8 cellular contexts compared by ENCODE assay signal in the genomic region with DNA sequence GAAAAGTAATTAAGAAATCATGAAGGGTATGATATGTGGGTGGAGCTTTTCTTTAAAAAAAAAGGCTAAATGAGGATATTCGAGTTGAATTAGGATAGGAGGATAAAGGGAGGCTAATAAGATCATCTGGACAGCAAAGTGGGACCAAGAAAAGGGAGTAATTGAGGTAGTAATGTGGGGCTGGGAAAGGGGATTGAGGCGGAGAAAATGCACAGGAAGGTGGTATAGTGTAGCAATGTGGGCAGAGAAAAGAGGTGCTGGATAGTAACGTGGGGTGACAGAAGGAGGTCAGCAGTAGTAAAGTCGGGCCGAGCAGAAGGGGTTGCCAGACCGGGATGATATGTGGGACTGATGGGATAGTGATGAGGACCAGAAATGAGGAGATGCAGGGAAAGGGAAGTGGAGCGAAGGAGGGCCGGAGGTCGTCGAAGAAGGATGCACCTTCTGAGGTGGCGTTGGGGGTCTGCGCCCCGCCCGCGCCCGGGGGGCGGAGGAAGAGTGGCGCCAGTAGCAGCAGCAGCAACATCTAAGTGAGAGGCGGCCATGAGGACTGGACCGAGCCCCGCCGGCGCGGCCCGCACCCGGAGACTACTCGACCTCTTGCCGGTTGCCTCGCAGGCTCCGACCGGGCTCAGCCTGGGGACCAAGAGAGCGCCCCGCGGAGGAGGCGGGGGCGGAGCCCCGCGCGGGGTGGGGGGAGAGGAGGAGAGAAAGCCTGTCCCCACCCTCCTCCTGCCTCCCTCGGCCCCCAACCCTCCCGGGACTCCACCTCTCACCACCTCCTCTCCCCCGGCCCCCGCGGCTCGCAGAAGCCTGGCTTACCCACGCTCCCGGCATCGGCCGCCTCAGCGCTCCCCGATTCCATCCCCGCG. TPM values are rescaled to one million over a fixed set of nuclear protein-coding genes. Genes with fewer than 3 reads are reported as not detected.
DNase-seq lines count a peak whose midpoint lies in the region; ATAC-seq, FAIRE-seq and TF ChIP-seq lines count a peak whose summit lies in the region.

No MANE protein-coding gene starts in this region.

- H3K36me3 Mint-ChIP-seq in IgD-negative memory B cell = peaks cover 1% of the 10 kb centered on the region

- H3K9me3 ChIP-seq in K562 (replicated peaks; ENCODE audit: control insufficient read depth, insufficient read depth, low read depth, low read length) = no peaks in the 10 kb centered on the region
- H3K9me3 ChIP-seq in iPS-15b (ENCODE audit: control insufficient read depth, insufficient read depth, low read length) = no peaks in the 10 kb centered on the region

- H3K27me3 ChIP-seq in K562 (ENCODE audit: control insufficient read depth in 2 of 2, insufficient read depth in 2 of 2, low read length in 2 of 2) (no peaks in the 10 kb centered on the region), iPS-15b (ENCODE audit: control insufficient read depth, insufficient read depth, low read length) (no peaks in the 10 kb centered on the region)

- POLR2A ChIA-PET in K562 (lab: Yijun Ruan, JAX) = interaction anchor here (0.6 to 3.6 kb wide), 10 partner anchors 8 to 441 kb away, joined by 3 to 15 read pairs (median 4); partner anchors contain the start of gene MOG

- BruUV-seq in K562 (replicated peaks; lab: Mats Ljungman, UMichigan) = no TSS peak

- peak; percentile 63 for ATAC-seq in K562

- H3K36me3 ChIP-seq in K562 (ENCODE audit: control insufficient read depth, insufficient read depth, low read length) = 0 out of 3 replicates have a peak, but pooled peaks cover 7% of the 10 kb centered on the region
- no peaks in the 10 kb centered on the region for H3K36me3 ChIP-seq in iPS-15b (ENCODE audit: control insufficient read depth, insufficient read depth, low read length)

- intact Hi-C loops in K562 (cut with micrococcal nuclease) = loop anchor here (2.0 to 5.0 kb wide), 2 partner anchors 19 to 690 kb away; no protein-coding TSS in a partner anchor

- peak overlapping the region; percentile 81 to 96 (median 93) for H3K4me3 Mint-ChIP-seq in IgD-negative memory B cell

- CTCF ChIA-PET in K562 (lab: Yijun Ruan, JAX; ENCODE audit: low intra/inter-chr PET ratio) = interaction anchor here (1.5 kb wide), 1 partner anchor 18 kb away, joined by 3 read pairs; no protein-coding TSS in a partner anchor

- no peak for FAIRE-seq in K562 (lab: Jason Lieb, UNC)

- no peak for TF ChIP-seq CTCF in K562 (IDR thresholded peaks at IDR 0.05 in 2 of 3, conservative IDR thresholded peaks at IDR 0.05 in 1 of 3; ENCODE audit: insufficient read depth in 2 of 3, low read depth in 1 of 3, low read length in 3 of 3)

- H3K4me2 ChIP-seq in K562 (ENCODE audit: insufficient read depth, low read length) = peak overlapping the region; percentile 95

- H3K9ac ChIP-seq in K562 (ENCODE audit: insufficient read depth in 1 of 2, low read depth in 2 of 2, low read length in 2 of 2) = peak overlapping the region; percentile 54 to 90
- H3K9ac ChIP-seq in iPS-15b (ENCODE audit: low read depth, low read length) = no peak overlapping the region

- H3K27me3 Mint-ChIP-seq in IgD-negative memory B cell = peaks cover 3% of the 10 kb centered on the region

- H2AFZ ChIP-seq in K562 (ENCODE audit: low read depth, low read length) = peak overlapping the region; percentile 90

- H3K27ac Mint-ChIP-seq in IgD-negative memory B cell = peak overlapping the region in 2 of 3 donors; percentile 4 to 39

- TF ChIP-seq POLR2A in K562 (conservative IDR thresholded peaks at IDR 0.05) = no peak

- WGBS in K562 (ENCODE audit: insufficient coverage, low coverage, missing lambda C conversion rate) = 3% methylated on average over 31 of the region's 53 CpGs

- H3K4me1 ChIP-seq in K562 (replicated peaks in 1 of 2; ENCODE audit: control insufficient read depth in 2 of 2, insufficient read depth in 2 of 2, low read length in 2 of 2) = peaks cover 35 to 52% of the 10 kb centered on the region in 2 experiments
- no peaks in the 10 kb centered on the region for H3K4me1 ChIP-seq in iPS-15b (ENCODE audit: control insufficient read depth, insufficient read depth, low read length)

- H3K4me1 Mint-ChIP-seq in IgD-negative memory B cell = peaks cover 30 to 45% (median 31%) of the 10 kb centered on the region in 3 donors

- TF ChIP-seq RAD21 in K562 (CRISPR knock-in tag; conservative IDR thresholded peaks at IDR 0.05 in 1 of 2, IDR thresholded peaks at IDR 0.05 in 1 of 2) = no peak

- H4K20me1 ChIP-seq in K562 (replicated peaks; ENCODE audit: control insufficient read depth, insufficient read depth, low read length) = no peaks in the 10 kb centered on the region

- H3K79me2 ChIP-seq in K562 (ENCODE audit: control insufficient read depth, insufficient read depth, low read length) = peaks cover 49% of the 10 kb centered on the region

- no peaks in the 10 kb centered on the region for H3K9me1 ChIP-seq in K562 (ENCODE audit: control insufficient read depth, insufficient read depth, low read length)

- peak overlapping the region; percentile 84 for H3K4me3 ChIP-seq in K562
- H3K4me3 ChIP-seq in iPS-15b (ENCODE audit: low read depth, low read length) = peak overlapping the region; percentile 97
- peak overlapping the region; percentile 69 for H3K4me3 ChIP-seq in skeletal muscle cell (ENCODE audit: low read depth, low read length)

- TF ChIP-seq EP300 in K562 (IDR thresholded peaks at IDR 0.05; ENCODE audit: low read length) = no peak

- peak; percentile 45 for DNase-seq in NCI-H1092 treated with DMSO at 0.1 percent for 48 hours (lab: John Stamatoyannopoulos, UW)
- DNase-seq in NCI-H1092 (lab: John Stamatoyannopoulos, UW) = no peak
- DNase-seq in T1000 (lab: John Stamatoyannopoulos, UW) = peak; percentile 34
- DNase-seq in K562 (ENCODE audit: extremely low read depth in 1 of 4, low spot score in 3 of 4) = peak; percentile 81 to 91 (median 88)
- DNase-seq in skeletal muscle cell (ENCODE audit: low read depth) = peak; percentile 16
- no peak for DNase-seq in KG1 (lab: John Stamatoyannopoulos, UW)

- no peaks in the 10 kb centered on the region for H3K9me3 Mint-ChIP-seq in IgD-negative memory B cell

- H3K27ac ChIP-seq in K562 (ENCODE audit: extremely low read depth, low read depth, low read length) = peak overlapping the region; percentile 77

- in situ Hi-C loops in K562 (cut with MboI) = no loop called here

RNA-seq across cellular contexts. Expression of gene GABBR1, which starts 0.9 kb away (rescaled TPM):
- 6.8 TPM for polyA plus RNA-seq in IgD-negative memory B cell
- 315 and 347 TPM in 2 replicates for total RNA-seq in K562 (2011; cell fraction: chromatin; rRNA removed; ENCODE audit: low replicate concordance)
- 122 and 127 TPM in 2 replicates for total RNA-seq in K562 (2011; cell fraction: nucleolus; rRNA removed)
- total RNA-seq in K562 (2011; cell fraction: nucleoplasm; rRNA removed) = 213 and 355 TPM in 2 replicates
- total RNA-seq in K562 (2014; rRNA removed) = 8.4 and 13.8 TPM in 2 replicates
- 13.8 and 18.0 TPM in 2 replicates for total RNA-seq in K562 (2014; rRNA removed; fragmentation: Illumina TruSeq; extraction: Trizol)
- total RNA-seq in K562 (2015; rRNA removed; fragmentation: Illumina TruSeq; extraction: Trizol) = 20.8 and 24.1 TPM in 2 replicates
- 32.0 and 43.6 TPM in 2 replicates for total RNA-seq in K562 (2021)
- 32.0 and 38.1 TPM in 2 replicates for polyA plus RNA-seq in K562 (2011; rRNA removed)
- 26.4 and 34.1 TPM in 2 replicates for polyA plus RNA-seq in K562 (2011; cell fraction: cytosol; rRNA removed)
- polyA plus RNA-seq in K562 (2011; cell fraction: nucleus; rRNA removed) = 333 and 428 TPM in 2 replicates
- 38.3 and 56.3 TPM in 2 replicates for polyA plus RNA-seq in K562 (2012)
- 30.7 and 39.5 TPM in 2 replicates for polyA plus RNA-seq in K562 (2014; fragmentation: Illumina TruSeq; extraction: Trizol)
- 1 to 10 TPM; 2.2 to 2.4 TPM for polyA plus RNA-seq in K562 (2014; fragmentation: Nextera tagmentation; extraction: Ambion mirVana)
- polyA plus RNA-seq in K562 (2014; rRNA removed) = 42.1 and 48.3 TPM in 2 replicates
- polyA minus RNA-seq in K562 (2011; rRNA and poly(A)+ RNA removed) = 28.2 and 30.1 TPM in 2 replicates
- 8.6 and 13.7 TPM in 2 replicates for polyA minus RNA-seq in K562 (2011; cell fraction: cytosol; rRNA and poly(A)+ RNA removed)
- polyA minus RNA-seq in K562 (2011; cell fraction: nucleus; rRNA and poly(A)+ RNA removed) = 61.4 and 72.4 TPM in 2 replicates

RNA-seq across cellular contexts. Expression of gene MOG, which starts 24.8 kb away (rescaled TPM):
- polyA plus RNA-seq in IgD-negative memory B cell (not detected), K562 (2011; rRNA removed) (not detected in 2 replicates), K562 (2014; fragmentation: Illumina TruSeq; extraction: Trizol) (not detected in 2 replicates), K562 (2014; fragmentation: Nextera tagmentation; extraction: Ambion mirVana) (not detected), K562 (2014; rRNA removed) (not detected in 2 replicates)
- total RNA-seq in K562 (2011; cell fraction: chromatin; rRNA removed; ENCODE audit: low replicate concordance) = 0.48 TPM in 1 of 2 replicates, not detected in the other
- total RNA-seq in K562 (2011; cell fraction: nucleolus; rRNA removed) = not detected in 2 replicates
- 0.15 TPM in 1 of 2 replicates, not detected in the other for total RNA-seq in K562 (2011; cell fraction: nucleoplasm; rRNA removed)
- total RNA-seq in K562 (2014; rRNA removed) (not detected in 2 replicates), K562 (2014; rRNA removed; fragmentation: Illumina TruSeq; extraction: Trizol) (not detected in 2 replicates), K562 (2015; rRNA removed; fragmentation: Illumina TruSeq; extraction: Trizol) (not detected in 2 replicates), K562 (2021) (not detected in 2 replicates)
- polyA plus RNA-seq in K562 (2011; cell fraction: cytosol; rRNA removed) = not detected in 2 replicates
- polyA plus RNA-seq in K562 (2011; cell fraction: nucleus; rRNA removed) = not detected in 2 replicates
- not detected in 2 replicates for polyA plus RNA-seq in K562 (2012)
- not detected in 2 replicates for polyA minus RNA-seq in K562 (2011; rRNA and poly(A)+ RNA removed)
- not detected in 2 replicates for polyA minus RNA-seq in K562 (2011; cell fraction: cytosol; rRNA and poly(A)+ RNA removed)
- polyA minus RNA-seq in K562 (2011; cell fraction: nucleus; rRNA and poly(A)+ RNA removed) = not detected in 2 replicates

RNA-seq across cellular contexts. Expression of gene OR2H2, which starts 47.2 kb away (rescaled TPM):
- polyA plus RNA-seq in IgD-negative memory B cell (not detected), K562 (2011; rRNA removed) (not detected in 2 replicates), K562 (2014; fragmentation: Illumina TruSeq; extraction: Trizol) (not detected in 2 replicates), K562 (2014; fragmentation: Nextera tagmentation; extraction: Ambion mirVana) (not detected), K562 (2014; rRNA removed) (not detected in 2 replicates)
- not detected in 2 replicates for total RNA-seq in K562 (2011; cell fraction: chromatin; rRNA removed; ENCODE audit: low replicate concordance)
- total RNA-seq in K562 (2011; cell fraction: nucleolus; rRNA removed) = not detected in 2 replicates
- not detected in 2 replicates for total RNA-seq in K562 (2011; cell fraction: nucleoplasm; rRNA removed)
- total RNA-seq in K562 (2014; rRNA removed) (not detected in 2 replicates), K562 (2014; rRNA removed; fragmentation: Illumina TruSeq; extraction: Trizol) (not detected in 2 replicates), K562 (2015; rRNA removed; fragmentation: Illumina TruSeq; extraction: Trizol) (not detected in 2 replicates), K562 (2021) (not detected in 2 replicates)
- not detected in 2 replicates for polyA plus RNA-seq in K562 (2011; cell fraction: cytosol; rRNA removed)
- polyA plus RNA-seq in K562 (2011; cell fraction: nucleus; rRNA removed) = not detected in 2 replicates
- 0.07 and 0.08 TPM in 2 replicates for polyA plus RNA-seq in K562 (2012)
- polyA minus RNA-seq in K562 (2011; rRNA and poly(A)+ RNA removed) = not detected in 2 replicates
- polyA minus RNA-seq in K562 (2011; cell fraction: cytosol; rRNA and poly(A)+ RNA removed) = not detected in 2 replicates
- not detected in 2 replicates for polyA minus RNA-seq in K562 (2011; cell fraction: nucleus; rRNA and poly(A)+ RNA removed)

RNA-seq across cellular contexts. Expression of gene ZFP57, which starts 48.9 kb away (rescaled TPM):
- polyA plus RNA-seq in IgD-negative memory B cell (1.3 TPM), K562 (2011; rRNA removed) (0.04 TPM in 1 of 2 replicates, not detected in the other), K562 (2014; fragmentation: Illumina TruSeq; extraction: Trizol) (0.10 and 0.28 TPM in 2 replicates), K562 (2014; fragmentation: Nextera tagmentation; extraction: Ambion mirVana) (under 1 TPM; 0.07 to 0.11 TPM), K562 (2014; rRNA removed) (0.09 and 0.28 TPM in 2 replicates)
- 0.14 TPM in 1 of 2 replicates, not detected in the other for total RNA-seq in K562 (2011; cell fraction: chromatin; rRNA removed; ENCODE audit: low replicate concordance)
- not detected in 2 replicates for total RNA-seq in K562 (2011; cell fraction: nucleolus; rRNA removed)
- total RNA-seq in K562 (2011; cell fraction: nucleoplasm; rRNA removed) = not detected in 2 replicates
- total RNA-seq in K562 (2014; rRNA removed) (0.20 and 0.23 TPM in 2 replicates), K562 (2014; rRNA removed; fragmentation: Illumina TruSeq; extraction: Trizol) (0.13 and 0.22 TPM in 2 replicates), K562 (2015; rRNA removed; fragmentation: Illumina TruSeq; extraction: Trizol) (0.07 TPM in 1 of 2 replicates, not detected in the other), K562 (2021) (0.13 TPM in 2 replicates)
- polyA plus RNA-seq in K562 (2011; cell fraction: cytosol; rRNA removed) = not detected in 2 replicates
- polyA plus RNA-seq in K562 (2011; cell fraction: nucleus; rRNA removed) = not detected in 2 replicates
- 0.05 and 0.15 TPM in 2 replicates for polyA plus RNA-seq in K562 (2012)
- not detected in 2 replicates for polyA minus RNA-seq in K562 (2011; rRNA and poly(A)+ RNA removed)
- not detected in 2 replicates for polyA minus RNA-seq in K562 (2011; cell fraction: cytosol; rRNA and poly(A)+ RNA removed)
- not detected in 2 replicates for polyA minus RNA-seq in K562 (2011; cell fraction: nucleus; rRNA and poly(A)+ RNA removed)

Comparison
In these comparisons a context has a peak if more than half of its experiments do, and no peak if none do; other contexts are left out.
1. DNase-seq: peak in NCI-H1092 treated with DMSO at 0.1 percent for 48 hours (single experiment), T1000 (single experiment), K562 (4 of 4) and skeletal muscle cell (single experiment); none in NCI-H1092 (single experiment) and KG1 (single experiment).
2. Peak in every context shown above with its lines, with median percentiles within 50 percentile points of each other: H3K4me3 ChIP-seq.